Comparison of ENCODE assay signal across 36 cellular contexts in the genomic region with DNA sequence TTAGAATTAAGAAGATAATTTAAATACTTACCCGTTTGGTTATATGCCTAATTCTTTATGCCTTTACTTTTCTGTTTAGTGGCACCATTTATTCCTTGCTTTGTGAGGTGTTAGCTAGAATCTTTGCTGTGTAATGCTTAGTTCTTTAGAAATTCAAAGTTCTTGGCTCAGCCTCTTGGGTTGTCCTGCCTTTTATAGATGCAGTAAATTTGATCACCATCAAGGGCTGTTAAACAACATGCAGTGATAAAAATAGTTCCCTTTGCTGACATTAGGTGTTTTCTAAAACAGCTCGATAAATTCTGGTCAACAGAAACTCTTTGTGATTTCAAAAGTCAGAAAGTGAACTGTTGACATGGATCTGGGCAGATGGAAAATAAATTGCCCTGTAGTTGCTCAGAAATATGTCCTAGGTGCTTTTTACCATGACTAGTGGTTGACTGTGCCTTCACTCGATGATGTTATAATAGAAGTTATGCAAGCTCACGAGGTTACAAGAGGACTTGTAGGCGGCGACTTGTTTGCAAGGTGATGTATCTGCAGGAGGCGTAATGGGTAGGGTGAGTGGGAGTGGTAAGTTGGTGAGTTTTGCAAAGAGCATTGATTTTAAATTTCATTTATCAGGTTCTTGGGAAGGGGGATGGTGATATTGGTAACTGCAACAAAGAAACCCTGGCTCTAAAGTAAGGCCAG. TPM values are rescaled to one million over a fixed set of nuclear protein-coding genes. Genes with fewer than 3 reads are reported as not detected.
"Had no signal": no experiment of that assay in that cellular context is flagged by ENCODE, and none has a peak within 500 bp of the region (broad histone marks: within the 10 kb centered on the region; RNA-seq: fewer than 3 reads in every experiment).

No MANE protein-coding gene starts in this region.

- H3K4me3 ChIP-seq: adrenal gland, body of pancreas, cardiac muscle cell, coronary artery, dorsolateral prefrontal cortex, esophagus squamous epithelium had no signal

- H3K27ac ChIP-seq: adrenal gland, body of pancreas, cardiac muscle cell, coronary artery, dorsolateral prefrontal cortex, epithelial cell of prostate, esophagus squamous epithelium had no signal

- DNase-seq: activated CD4-positive, alpha-beta memory T cell treated with anti-CD3 and anti-CD28 coated beads for 36 hours; activated CD4-positive, alpha-beta T cell treated with anti-CD3 and anti-CD28 coated beads for 36 hours; activated CD4-positive, alpha-beta T cell treated with anti-CD3 and anti-CD28 coated beads, Interleukin-2, amount 10 ng/mL, durations not matched to agents 24 days and 14 days; activated CD4-positive, CD25-positive, alpha-beta regulatory T cell; activated CD4-positive, CD25-positive, alpha-beta regulatory T cell treated with anti-CD3 and anti-CD28 coated beads, Interleukin-2, amount 50 U/mL, for 72 hours; activated CD8-positive, alpha-beta memory T cell treated with anti-CD3 and anti-CD28 coated beads, Interleukin-2, amount 10 ng/mL, durations not matched to agents 7 days and 5 days; activated CD8-positive, alpha-beta memory T cell treated with anti-CD3 and anti-CD28 coated beads, Interleukin-2, amount 50 U/mL, for 4 hours; activated CD8-positive, alpha-beta T cell treated with anti-CD3 and anti-CD28 coated beads, Interleukin-2, amount 10 ng/mL, durations not matched to agents 7 days and 5 days; activated effector memory CD4-positive, alpha-beta T cell treated with anti-CD3 and anti-CD28 coated beads, Interleukin-2, amount 50 U/mL, for 16 hours; activated naive CD4-positive, alpha-beta T cell treated with anti-CD3 and anti-CD28 coated beads for 36 hours; activated naive CD8-positive, alpha-beta T cell treated with anti-CD3 and anti-CD28 coated beads for 36 hours; activated naive CD8-positive, alpha-beta T cell treated with anti-CD3 and anti-CD28 coated beads, Interleukin-2, amount 50 U/mL, for 24 hours; activated T-cell treated with anti-CD3 and anti-CD28 coated beads, Interleukin-2, amount 50 U/mL, for 1 hour; activated T-cell treated with anti-CD3 and anti-CD28 coated beads, Interleukin-2, amount 50 U/mL, for 48 hours; adrenal gland; amygdala; aorta; body of pancreas; dorsolateral prefrontal cortex; effector memory CD4-positive, alpha-beta T cell; endodermal cell; esophagus squamous epithelium; foreskin melanocyte; T-helper 2 cell had no signal

- H3K36me3 Mint-ChIP-seq: activated CD4-positive, alpha-beta memory T cell treated with anti-CD3 and anti-CD28 coated beads for 36 hours; activated CD8-positive, alpha-beta memory T cell treated with anti-CD3 and anti-CD28 coated beads, Interleukin-2, amount 10 ng/mL, durations not matched to agents 7 days and 5 days; activated naive CD4-positive, alpha-beta T cell treated with anti-CD3 and anti-CD28 coated beads, Interleukin-2, amount 50 U/mL, for 24 hours; activated naive CD8-positive, alpha-beta T cell treated with anti-CD3 and anti-CD28 coated beads for 36 hours had no signal

- H3K27me3 ChIP-seq: adrenal gland, body of pancreas, cardiac muscle cell, dorsolateral prefrontal cortex, esophagus squamous epithelium had no signal

- H3K36me3 ChIP-seq: adrenal gland, cardiac muscle cell, esophagus squamous epithelium had no signal

- H3K27me3 Mint-ChIP-seq: activated CD4-positive, alpha-beta memory T cell treated with anti-CD3 and anti-CD28 coated beads for 36 hours; activated CD4-positive, alpha-beta T cell treated with anti-CD3 and anti-CD28 coated beads for 36 hours; activated CD4-positive, alpha-beta T cell treated with anti-CD3 and anti-CD28 coated beads, Interleukin-2, amount 10 ng/mL, durations not matched to agents 24 days and 14 days; activated CD8-positive, alpha-beta memory T cell treated with anti-CD3 and anti-CD28 coated beads, Interleukin-2, amount 10 ng/mL, durations not matched to agents 7 days and 5 days; activated naive CD4-positive, alpha-beta T cell treated with anti-CD3 and anti-CD28 coated beads, Interleukin-2, amount 50 U/mL, for 24 hours; activated naive CD8-positive, alpha-beta T cell treated with anti-CD3 and anti-CD28 coated beads for 36 hours; activated naive CD8-positive, alpha-beta T cell treated with anti-CD3 and anti-CD28 coated beads, Interleukin-2, amount 50 U/mL, for 24 hours; central memory CD8-positive, alpha-beta T cell; dendritic cell treated with granulocyte-macrophage colony-stimulating factor and Interleukin-4, amounts not matched to agents 40 ng/mL and 50 ng/mL, for 4 days had no signal

- H3K4me3 Mint-ChIP-seq: activated CD4-positive, alpha-beta memory T cell treated with anti-CD3 and anti-CD28 coated beads for 36 hours; activated CD4-positive, alpha-beta T cell treated with anti-CD3 and anti-CD28 coated beads for 36 hours; activated CD4-positive, alpha-beta T cell treated with anti-CD3 and anti-CD28 coated beads, Interleukin-2, amount 10 ng/mL, durations not matched to agents 24 days and 14 days; activated CD8-positive, alpha-beta memory T cell treated with anti-CD3 and anti-CD28 coated beads, Interleukin-2, amount 10 ng/mL, durations not matched to agents 7 days and 5 days; activated CD8-positive, alpha-beta T cell treated with anti-CD3 and anti-CD28 coated beads, Interleukin-2, amount 10 ng/mL, durations not matched to agents 7 days and 5 days; activated naive CD4-positive, alpha-beta T cell treated with anti-CD3 and anti-CD28 coated beads for 36 hours; activated naive CD4-positive, alpha-beta T cell treated with anti-CD3 and anti-CD28 coated beads, Interleukin-2, amount 50 U/mL, for 24 hours; activated naive CD8-positive, alpha-beta T cell treated with anti-CD3 and anti-CD28 coated beads for 36 hours; activated naive CD8-positive, alpha-beta T cell treated with anti-CD3 and anti-CD28 coated beads, Interleukin-2, amount 50 U/mL, for 24 hours; activated T-helper 1 cell treated with anti-CD3 and anti-CD28 coated beads, Interleukin-12 subunit alpha, Interleukin-12 subunit beta, Interleukin-2, Interleukin-4 antibody, amounts not matched to agents 30 ng/mL and 10 ng/mL and 1 ng/mL, durations not matched to agents 14 hours and 24 hours and 36 hours; central memory CD8-positive, alpha-beta T cell; dendritic cell treated with granulocyte-macrophage colony-stimulating factor and Interleukin-4, amounts not matched to agents 40 ng/mL and 50 ng/mL, for 4 days; endodermal cell had no signal

- H3K27ac Mint-ChIP-seq: activated CD4-positive, alpha-beta memory T cell treated with anti-CD3 and anti-CD28 coated beads for 36 hours; activated CD4-positive, alpha-beta T cell treated with anti-CD3 and anti-CD28 coated beads for 36 hours; activated CD4-positive, alpha-beta T cell treated with anti-CD3 and anti-CD28 coated beads, Interleukin-2, amount 10 ng/mL, durations not matched to agents 24 days and 14 days; activated CD8-positive, alpha-beta memory T cell treated with anti-CD3 and anti-CD28 coated beads, Interleukin-2, amount 10 ng/mL, durations not matched to agents 7 days and 5 days; activated CD8-positive, alpha-beta T cell treated with anti-CD3 and anti-CD28 coated beads, Interleukin-2, amount 10 ng/mL, durations not matched to agents 7 days and 5 days; activated naive CD4-positive, alpha-beta T cell treated with anti-CD3 and anti-CD28 coated beads for 36 hours; activated naive CD4-positive, alpha-beta T cell treated with anti-CD3 and anti-CD28 coated beads, Interleukin-2, amount 50 U/mL, for 24 hours; activated naive CD8-positive, alpha-beta T cell treated with anti-CD3 and anti-CD28 coated beads for 36 hours; activated naive CD8-positive, alpha-beta T cell treated with anti-CD3 and anti-CD28 coated beads, Interleukin-2, amount 50 U/mL, for 24 hours; activated T-helper 1 cell treated with anti-CD3 and anti-CD28 coated beads, Interleukin-12 subunit alpha, Interleukin-12 subunit beta, Interleukin-2, Interleukin-4 antibody, amounts not matched to agents 30 ng/mL and 10 ng/mL and 1 ng/mL, durations not matched to agents 14 hours and 24 hours and 36 hours; activated T-helper 2 cell treated with anti-CD3 and anti-CD28 coated beads, Interferon-gamma antibody, Interleukin-2, Interleukin-4, amounts not matched to agents 10 μg/mL and 5 μg/mL and 100 μg/mL, durations not matched to agents 14 hours and 24 hours and 36 hours; dendritic cell treated with granulocyte-macrophage colony-stimulating factor and Interleukin-4, amounts not matched to agents 40 ng/mL and 50 ng/mL, for 4 days; endodermal cell had no signal

- H3K9me3 ChIP-seq: adrenal gland, body of pancreas, esophagus squamous epithelium had no signal

- H3K4me1 Mint-ChIP-seq: activated CD4-positive, alpha-beta T cell treated with anti-CD3 and anti-CD28 coated beads for 36 hours; activated CD4-positive, alpha-beta T cell treated with anti-CD3 and anti-CD28 coated beads, Interleukin-2, amount 10 ng/mL, durations not matched to agents 24 days and 14 days; activated CD8-positive, alpha-beta memory T cell treated with anti-CD3 and anti-CD28 coated beads, Interleukin-2, amount 10 ng/mL, durations not matched to agents 7 days and 5 days; activated naive CD4-positive, alpha-beta T cell treated with anti-CD3 and anti-CD28 coated beads, Interleukin-2, amount 50 U/mL, for 24 hours; activated naive CD8-positive, alpha-beta T cell treated with anti-CD3 and anti-CD28 coated beads for 36 hours; activated naive CD8-positive, alpha-beta T cell treated with anti-CD3 and anti-CD28 coated beads, Interleukin-2, amount 50 U/mL, for 24 hours; central memory CD8-positive, alpha-beta T cell had no signal

- H3K9me3 Mint-ChIP-seq: activated CD4-positive, alpha-beta memory T cell treated with anti-CD3 and anti-CD28 coated beads for 36 hours; activated CD4-positive, alpha-beta T cell treated with anti-CD3 and anti-CD28 coated beads, Interleukin-2, amount 10 ng/mL, durations not matched to agents 24 days and 14 days; activated naive CD4-positive, alpha-beta T cell treated with anti-CD3 and anti-CD28 coated beads for 36 hours; activated naive CD4-positive, alpha-beta T cell treated with anti-CD3 and anti-CD28 coated beads, Interleukin-2, amount 50 U/mL, for 24 hours; activated naive CD8-positive, alpha-beta T cell treated with anti-CD3 and anti-CD28 coated beads for 36 hours; endodermal cell had no signal

- H3K4me1 ChIP-seq: adrenal gland, body of pancreas, esophagus squamous epithelium had no signal

RNA-seq across cellular contexts. Expression of gene LRRTM1, which starts 52.1 kb away (rescaled TPM):
- total RNA-seq: activated CD4-positive, alpha-beta memory T cell treated with anti-CD3 and anti-CD28 coated beads for 36 hours; activated CD4-positive, alpha-beta T cell treated with anti-CD3 and anti-CD28 coated beads for 36 hours; activated CD4-positive, alpha-beta T cell treated with anti-CD3 and anti-CD28 coated beads, Interleukin-2, amount 10 ng/mL, durations not matched to agents 24 days and 14 days; activated CD8-positive, alpha-beta memory T cell treated with anti-CD3 and anti-CD28 coated beads for 36 hours; activated CD8-positive, alpha-beta memory T cell treated with anti-CD3 and anti-CD28 coated beads, Interleukin-2, amount 10 ng/mL, durations not matched to agents 7 days and 5 days; activated CD8-positive, alpha-beta T cell treated with anti-CD3 and anti-CD28 coated beads, Interleukin-2, amount 10 ng/mL, durations not matched to agents 7 days and 5 days; activated naive CD4-positive, alpha-beta T cell treated with anti-CD3 and anti-CD28 coated beads for 36 hours; activated naive CD8-positive, alpha-beta T cell treated with anti-CD3 and anti-CD28 coated beads for 36 hours; activated T-helper 1 cell treated with anti-CD3 and anti-CD28 coated beads, Interleukin-12 subunit alpha, Interleukin-12 subunit beta, Interleukin-2, Interleukin-4 antibody, amounts not matched to agents 30 ng/mL and 10 ng/mL and 1 ng/mL, durations not matched to agents 14 hours and 24 hours and 36 hours; activated T-helper 2 cell treated with anti-CD3 and anti-CD28 coated beads, Interferon-gamma antibody, Interleukin-2, Interleukin-4, amounts not matched to agents 10 μg/mL and 5 μg/mL and 100 μg/mL, durations not matched to agents 14 hours and 24 hours and 36 hours; body of pancreas; fibroblast of lung; fibroblast of villous mesenchyme; T-helper 1 cell treated with Interleukin-12 subunit alpha and Interleukin-12 subunit beta and Interleukin-4 antibody, amounts not matched to agents 30 ng/mL and 1 ng/mL, for 36 hours had no signal
- polyA plus RNA-seq: aorta, fibroblast of lung had no signal
